Comparison of ENCODE assay signal across 8 cellular contexts in genomic region chr12:26113853-26114719, GRCh38.
DNase-seq lines count a peak whose midpoint lies in the region; ATAC-seq and TF ChIP-seq lines count a peak whose summit lies in the region.

No MANE protein-coding gene starts in this region.

- no peaks in the 10 kb centered on the region for H3K36me3 Mint-ChIP-seq in effector memory CD8-positive, alpha-beta T cell (ENCODE audit: insufficient read depth)

- ATAC-seq in GM18861 (IDR thresholded peaks at IDR 0.05; ENCODE audit: unreplicated experiment), result peak; percentile 48
- ATAC-seq in HG03095 (IDR thresholded peaks at IDR 0.05; ENCODE audit: unreplicated experiment), result peak; percentile 71
- ATAC-seq in effector memory CD8-positive, alpha-beta T cell (replicated peaks), result peak; percentile 76

- no peaks in the 10 kb centered on the region for H3K9me3 Mint-ChIP-seq in effector memory CD8-positive, alpha-beta T cell

- H3K4me3 Mint-ChIP-seq in effector memory CD8-positive, alpha-beta T cell, result peak overlapping the region; percentile 73 to 78

- H3K4me1 Mint-ChIP-seq in effector memory CD8-positive, alpha-beta T cell (ENCODE audit: low read depth in 2 of 2), result peaks cover 3 to 6% of the 10 kb centered on the region in 2 donors

- no peak; the same call in none of the 2 replicates for TF ChIP-seq CTCF in AG09319 (IDR thresholded peaks at IDR 0.05; ENCODE audit: low read depth, low read length)

- no peak overlapping the region for H3K27ac Mint-ChIP-seq in effector memory CD8-positive, alpha-beta T cell

- H3K27me3 Mint-ChIP-seq in effector memory CD8-positive, alpha-beta T cell, result peaks cover 72 to 79% of the 10 kb centered on the region in 2 donors

- DNase-seq in AG09319 (ENCODE audit: extremely low read depth, low read depth) (peak; percentile 78), NCI-H526 (lab: John Stamatoyannopoulos, UW) (peak; percentile 89 to 97), medulla oblongata (ENCODE audit: extremely low spot score) (peak; percentile 93)
- DNase-seq in activated CD8-positive, alpha-beta memory T cell treated with anti-CD3 and anti-CD28 coated beads for 24 hours, result peak; percentile 89
- peak in 2 of 3 experiments; percentile 14 to 23 for DNase-seq in effector memory CD8-positive, alpha-beta T cell
- peak; percentile 45 to 72 (median 70) for DNase-seq in stimulated activated CD4-positive, alpha-beta T cell treated with anti-CD3 and anti-CD28 coated beads, TNF-alpha, amount 100 ng/mL, for 4 hours (ENCODE audit: low read depth in 3 of 3)

Comparison
In these comparisons a context has a peak if more than half of its experiments do, and no peak if none do; other contexts are left out.
1. Peak in every context shown above with its lines: DNase-seq and ATAC-seq.
2. DNase-seq: peak in every context shown above with its lines; median percentile 93 in NCI-H526; 93 in medulla oblongata; 89 in activated CD8-positive, alpha-beta memory T cell treated with anti-CD3 and anti-CD28 coated beads for 24 hours; 78 in AG09319; 70 in stimulated activated CD4-positive, alpha-beta T cell treated with anti-CD3 and anti-CD28 coated beads, TNF-alpha, amount 100 ng/mL, for 4 hours; 18 in effector memory CD8-positive, alpha-beta T cell.